1 cellular context compared by ENCODE assay signal in the genomic region with DNA sequence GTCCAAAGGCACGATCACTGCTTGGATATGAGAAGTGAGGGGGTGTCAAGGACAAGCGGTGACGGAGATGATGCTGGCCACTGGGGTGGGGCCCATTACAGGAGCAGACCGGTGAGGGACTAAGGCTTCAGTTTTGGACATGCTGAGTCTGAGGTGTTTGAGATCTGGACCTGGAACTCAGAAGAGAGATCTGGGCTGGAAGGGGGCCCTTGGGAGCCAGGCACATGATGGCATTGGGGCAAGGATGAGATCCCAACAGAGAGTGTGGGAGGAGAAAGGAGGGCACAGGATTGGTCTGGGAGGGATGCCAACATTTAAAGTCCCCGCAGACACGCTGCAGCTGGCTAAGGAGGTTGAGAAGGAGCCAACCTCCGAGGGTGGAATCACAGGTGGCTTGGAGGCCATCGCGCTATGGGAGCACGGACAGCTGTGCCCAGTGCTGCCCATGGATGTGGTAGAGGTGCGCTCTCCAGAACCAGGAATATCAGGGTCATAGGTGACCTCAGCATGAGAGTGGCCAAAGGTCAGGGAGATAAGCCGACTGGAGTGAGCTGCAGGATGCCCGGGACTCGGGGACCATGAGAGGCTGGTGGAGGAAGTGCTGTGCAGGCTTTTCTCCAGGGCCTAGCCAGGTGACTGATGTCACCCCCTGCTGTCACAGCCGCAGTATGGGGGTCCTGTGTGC.
TF ChIP-seq lines count a peak whose summit lies in the region.

No MANE protein-coding gene starts in this region.

TF ChIP-seq in HepG2, 621 proteins besides CTCF, POLR2A, EP300 and RAD21 (continues in another document):
- TF ChIP-seq ZNF609 (CRISPR knock-in tag; IDR thresholded peaks at IDR 0.05; ENCODE audit: borderline replicate concordance) (no peak), NR2F1 (CRISPR knock-in tag; IDR thresholded peaks at IDR 0.05) (peak; percentile 35 to 64; a peak in 1 of 4 replicates), FOXA1 (IDR thresholded peaks at IDR 0.05) (no peak), FOXA1 (CRISPR knock-in tag; IDR thresholded peaks at IDR 0.05) (no peak), ZNF275 (CRISPR knock-in tag; IDR thresholded peaks at IDR 0.05; ENCODE audit: borderline replicate concordance) (no peak), NCOR1 (IDR thresholded peaks at IDR 0.05; ENCODE audit: borderline replicate concordance, low read length) (no peak), HNRNPLL (IDR thresholded peaks at IDR 0.05; ENCODE audit: low read depth, low read length, poor library complexity, severe bottlenecking) (no peak), HOXA3 (CRISPR knock-in tag; IDR thresholded peaks at IDR 0.05) (no peak), ATF4 (CRISPR knock-in tag; IDR thresholded peaks at IDR 0.05) (no peak), ZNF20 (CRISPR knock-in tag; IDR thresholded peaks at IDR 0.05) (no peak), HDAC6 (IDR thresholded peaks at IDR 0.05; ENCODE audit: low read depth, low read length) (no peak), TARDBP (CRISPR knock-in tag; IDR thresholded peaks at IDR 0.05) (no peak), SALL1 (CRISPR knock-in tag; IDR thresholded peaks at IDR 0.05) (peak; percentile 39; the same call in 1 of the 2 replicates), EHMT2 (IDR thresholded peaks at IDR 0.05; ENCODE audit: borderline replicate concordance, low read depth, low read length) (no peak), TBL1XR1 (IDR thresholded peaks at IDR 0.05; ENCODE audit: borderline replicate concordance, low read length, partially characterized antibody) (no peak), RFXANK (CRISPR knock-in tag; IDR thresholded peaks at IDR 0.05) (no peak), ZNF30 (CRISPR knock-in tag; IDR thresholded peaks at IDR 0.05) (no peak), ZNF224 (CRISPR knock-in tag; IDR thresholded peaks at IDR 0.05) (no peak), ZNF574 (CRISPR knock-in tag; IDR thresholded peaks at IDR 0.05) (no peak), ZNF552 (CRISPR knock-in tag; IDR thresholded peaks at IDR 0.05; ENCODE audit: borderline replicate concordance) (no peak), PHF8 (CRISPR knock-in tag; IDR thresholded peaks at IDR 0.05) (no peak), ZNF597 (CRISPR knock-in tag; IDR thresholded peaks at IDR 0.05) (no peak), DPF2 (CRISPR knock-in tag; IDR thresholded peaks at IDR 0.05; ENCODE audit: borderline replicate concordance, low read depth) (no peak), ZNF589 (CRISPR knock-in tag; conservative IDR thresholded peaks at IDR 0.05) (no peak), ZNF550 (CRISPR knock-in tag; IDR thresholded peaks at IDR 0.05; ENCODE audit: borderline replicate concordance) (no peak), TRIM24 (CRISPR knock-in tag; IDR thresholded peaks at IDR 0.05) (no peak), FOXK2 (IDR thresholded peaks at IDR 0.05) (no peak), ZNF430 (CRISPR knock-in tag; IDR thresholded peaks at IDR 0.05) (no peak), ZNF547 (CRISPR knock-in tag; IDR thresholded peaks at IDR 0.05) (no peak), RFX1 (IDR thresholded peaks at IDR 0.05) (no peak), ZBTB8A (CRISPR knock-in tag; IDR thresholded peaks at IDR 0.05; ENCODE audit: borderline replicate concordance, low read depth) (no peak)
- TF ChIP-seq, protein P1, sequence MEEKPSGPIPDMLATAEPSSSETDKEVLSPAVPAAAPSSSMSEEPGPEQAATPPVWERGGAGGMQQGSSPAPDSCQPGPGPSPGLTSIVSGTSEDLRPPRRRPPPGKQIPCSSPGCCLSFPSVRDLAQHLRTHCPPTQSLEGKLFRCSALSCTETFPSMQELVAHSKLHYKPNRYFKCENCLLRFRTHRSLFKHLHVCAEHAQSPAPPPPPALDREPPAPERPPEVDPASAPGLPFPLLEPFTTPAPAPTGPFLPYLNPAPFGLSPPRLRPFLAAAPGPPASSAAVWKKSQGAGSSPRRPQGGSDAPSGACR (CRISPR knock-in tag; IDR thresholded peaks at IDR 0.05) = no peak
- TF ChIP-seq, protein P2, sequence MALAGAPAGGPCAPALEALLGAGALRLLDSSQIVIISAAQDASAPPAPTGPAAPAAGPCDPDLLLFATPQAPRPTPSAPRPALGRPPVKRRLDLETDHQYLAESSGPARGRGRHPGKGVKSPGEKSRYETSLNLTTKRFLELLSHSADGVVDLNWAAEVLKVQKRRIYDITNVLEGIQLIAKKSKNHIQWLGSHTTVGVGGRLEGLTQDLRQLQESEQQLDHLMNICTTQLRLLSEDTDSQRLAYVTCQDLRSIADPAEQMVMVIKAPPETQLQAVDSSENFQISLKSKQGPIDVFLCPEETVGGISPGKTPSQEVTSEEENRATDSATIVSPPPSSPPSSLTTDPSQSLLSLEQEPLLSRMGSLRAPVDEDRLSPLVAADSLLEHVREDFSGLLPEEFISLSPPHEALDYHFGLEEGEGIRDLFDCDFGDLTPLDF (CRISPR knock-in tag; IDR thresholded peaks at IDR 0.05) = no peak
- TF ChIP-seq, protein P3, sequence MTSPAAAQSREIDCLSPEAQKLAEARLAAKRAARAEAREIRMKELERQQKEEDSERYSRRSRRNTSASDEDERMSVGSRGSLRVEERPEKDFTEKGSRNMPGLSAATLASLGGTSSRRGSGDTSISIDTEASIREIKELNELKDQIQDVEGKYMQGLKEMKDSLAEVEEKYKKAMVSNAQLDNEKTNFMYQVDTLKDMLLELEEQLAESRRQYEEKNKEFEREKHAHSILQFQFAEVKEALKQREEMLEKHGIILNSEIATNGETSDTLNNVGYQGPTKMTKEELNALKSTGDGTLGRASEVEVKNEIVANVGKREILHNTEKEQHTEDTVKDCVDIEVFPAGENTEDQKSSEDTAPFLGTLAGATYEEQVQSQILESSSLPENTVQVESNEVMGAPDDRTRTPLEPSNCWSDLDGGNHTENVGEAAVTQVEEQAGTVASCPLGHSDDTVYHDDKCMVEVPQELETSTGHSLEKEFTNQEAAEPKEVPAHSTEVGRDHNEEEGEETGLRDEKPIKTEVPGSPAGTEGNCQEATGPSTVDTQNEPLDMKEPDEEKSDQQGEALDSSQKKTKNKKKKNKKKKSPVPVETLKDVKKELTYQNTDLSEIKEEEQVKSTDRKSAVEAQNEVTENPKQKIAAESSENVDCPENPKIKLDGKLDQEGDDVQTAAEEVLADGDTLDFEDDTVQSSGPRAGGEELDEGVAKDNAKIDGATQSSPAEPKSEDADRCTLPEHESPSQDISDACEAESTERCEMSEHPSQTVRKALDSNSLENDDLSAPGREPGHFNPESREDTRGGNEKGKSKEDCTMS (CRISPR knock-in tag; conservative IDR thresholded peaks at IDR 0.05) = no peak
- TF ChIP-seq, protein P4, sequence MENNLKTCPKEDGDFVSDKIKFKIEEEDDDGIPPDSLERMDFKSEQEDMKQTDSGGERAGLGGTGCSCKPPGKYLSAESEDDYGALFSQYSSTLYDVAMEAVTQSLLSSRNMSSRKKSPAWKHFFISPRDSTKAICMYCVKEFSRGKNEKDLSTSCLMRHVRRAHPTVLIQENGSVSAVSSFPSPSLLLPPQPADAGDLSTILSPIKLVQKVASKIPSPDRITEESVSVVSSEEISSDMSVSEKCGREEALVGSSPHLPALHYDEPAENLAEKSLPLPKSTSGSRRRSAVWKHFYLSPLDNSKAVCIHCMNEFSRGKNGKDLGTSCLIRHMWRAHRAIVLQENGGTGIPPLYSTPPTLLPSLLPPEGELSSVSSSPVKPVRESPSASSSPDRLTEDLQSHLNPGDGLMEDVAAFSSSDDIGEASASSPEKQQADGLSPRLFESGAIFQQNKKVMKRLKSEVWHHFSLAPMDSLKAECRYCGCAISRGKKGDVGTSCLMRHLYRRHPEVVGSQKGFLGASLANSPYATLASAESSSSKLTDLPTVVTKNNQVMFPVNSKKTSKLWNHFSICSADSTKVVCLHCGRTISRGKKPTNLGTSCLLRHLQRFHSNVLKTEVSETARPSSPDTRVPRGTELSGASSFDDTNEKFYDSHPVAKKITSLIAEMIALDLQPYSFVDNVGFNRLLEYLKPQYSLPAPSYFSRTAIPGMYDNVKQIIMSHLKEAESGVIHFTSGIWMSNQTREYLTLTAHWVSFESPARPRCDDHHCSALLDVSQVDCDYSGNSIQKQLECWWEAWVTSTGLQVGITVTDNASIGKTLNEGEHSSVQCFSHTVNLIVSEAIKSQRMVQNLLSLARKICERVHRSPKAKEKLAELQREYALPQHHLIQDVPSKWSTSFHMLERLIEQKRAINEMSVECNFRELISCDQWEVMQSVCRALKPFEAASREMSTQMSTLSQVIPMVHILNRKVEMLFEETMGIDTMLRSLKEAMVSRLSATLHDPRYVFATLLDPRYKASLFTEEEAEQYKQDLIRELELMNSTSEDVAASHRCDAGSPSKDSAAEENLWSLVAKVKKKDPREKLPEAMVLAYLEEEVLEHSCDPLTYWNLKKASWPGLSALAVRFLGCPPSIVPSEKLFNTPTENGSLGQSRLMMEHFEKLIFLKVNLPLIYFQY (CRISPR knock-in tag; IDR thresholded peaks at IDR 0.05; ENCODE audit: borderline replicate concordance) = no peak
